In genomic region chr20:15564981-15565380, GRCh38 we compare ENCODE assay signal across 16 cellular contexts.
DNase-seq lines count a peak whose midpoint lies in the region; ATAC-seq and FAIRE-seq lines count a peak whose summit lies in the region.
"Had no signal": no experiment of that assay in that cellular context is flagged by ENCODE, and none has a peak within 500 bp of the region (broad histone marks: within the 10 kb centered on the region; RNA-seq: fewer than 3 reads in every experiment).

No MANE protein-coding gene starts in this region.

- H3K4me1 ChIP-seq in mesenchymal stem cell (ENCODE audit: control insufficient read depth, insufficient read depth, low read depth, low read length), result no peaks in the 10 kb centered on the region

- H2AK5ac ChIP-seq in mesenchymal stem cell (ENCODE audit: low read length, severe bottlenecking), result no peak overlapping the region

- H2BK5ac ChIP-seq in mesenchymal stem cell (ENCODE audit: low read depth, low read length, poor library complexity, severe bottlenecking), result no peak overlapping the region

- H2BK15ac ChIP-seq in mesenchymal stem cell (ENCODE audit: low read depth, poor library complexity, severe bottlenecking), result no peak overlapping the region

- no peak overlapping the region for H3K4me3 ChIP-seq in mesenchymal stem cell (ENCODE audit: insufficient read depth in 1 of 2, low read depth in 1 of 2, low read length in 2 of 2)
- H3K4me3 ChIP-seq: smooth muscle cell had no signal

- H3K36me3 Mint-ChIP-seq in activated naive CD4-positive, alpha-beta T cell treated with anti-CD3 and anti-CD28 coated beads, Interleukin-2, amount 10 ng/mL, durations not matched to agents 7 days and 5 days, result no peaks in the 10 kb centered on the region
- H3K36me3 Mint-ChIP-seq: IgD-negative memory B cell; naive thymus-derived CD8-positive, alpha-beta T cell had no signal

- no peak overlapping the region for H3K4ac ChIP-seq in mesenchymal stem cell (ENCODE audit: low read depth in 1 of 2, low read length in 2 of 2)

- no peak overlapping the region for H3K14ac ChIP-seq in mesenchymal stem cell (ENCODE audit: low read length in 2 of 2)

- H3K23ac ChIP-seq in mesenchymal stem cell (ENCODE audit: low read length in 2 of 2), result no peak overlapping the region

- H4K91ac ChIP-seq in mesenchymal stem cell (ENCODE audit: low read length), result no peak overlapping the region

- H3K9me3 Mint-ChIP-seq in activated naive CD4-positive, alpha-beta T cell treated with anti-CD3 and anti-CD28 coated beads, Interleukin-2, amount 10 ng/mL, durations not matched to agents 7 days and 5 days, result peaks cover 8% of the 10 kb centered on the region
- H3K9me3 Mint-ChIP-seq: IgD-negative memory B cell had no signal

- H3K4me1 Mint-ChIP-seq in activated naive CD4-positive, alpha-beta T cell treated with anti-CD3 and anti-CD28 coated beads, Interleukin-2, amount 10 ng/mL, durations not matched to agents 7 days and 5 days, result no peaks in the 10 kb centered on the region
- H3K4me1 Mint-ChIP-seq: naive thymus-derived CD8-positive, alpha-beta T cell had no signal

- H3K79me1 ChIP-seq in mesenchymal stem cell (replicated peaks; ENCODE audit: low read length, poor library complexity, severe bottlenecking), result no peaks in the 10 kb centered on the region

- no peak overlapping the region for H3K18ac ChIP-seq in mesenchymal stem cell (ENCODE audit: low read depth in 1 of 2, low read length in 2 of 2)

- no peak for FAIRE-seq in HTR-8/SVneo (lab: Jason Lieb, UNC)

- H3K27me3 Mint-ChIP-seq in activated naive CD4-positive, alpha-beta T cell treated with anti-CD3 and anti-CD28 coated beads, Interleukin-2, amount 10 ng/mL, durations not matched to agents 7 days and 5 days, result no peaks in the 10 kb centered on the region
- H3K27me3 Mint-ChIP-seq: naive thymus-derived CD8-positive, alpha-beta T cell had no signal

- H3K4me2 ChIP-seq in mesenchymal stem cell (ENCODE audit: low read length, poor library complexity, severe bottlenecking), result no peak overlapping the region
- H3K4me2 ChIP-seq: smooth muscle cell had no signal

- ATAC-seq in GM18499 (IDR thresholded peaks at IDR 0.05; ENCODE audit: insufficient read depth, unreplicated experiment) (peak; percentile 77), GM21381 (IDR thresholded peaks at IDR 0.05; ENCODE audit: unreplicated experiment) (peak; percentile 62), HG02981 (IDR thresholded peaks at IDR 0.05; ENCODE audit: unreplicated experiment) (peak; percentile 79)
- ATAC-seq: naive thymus-derived CD8-positive, alpha-beta T cell had no signal

- H2AFZ ChIP-seq in mesenchymal stem cell (ENCODE audit: low read depth, low read length), result no peak overlapping the region

- CTCF ChIA-PET in activated naive CD4-positive, alpha-beta T cell treated with anti-CD3 and anti-CD28 coated beads, Interleukin-2, amount 10 ng/mL, durations not matched to agents 7 days and 5 days (lab: Charles Lee), result no interaction called here

- no peaks in the 10 kb centered on the region for H3K27me3 ChIP-seq in mesenchymal stem cell (ENCODE audit: control insufficient read depth in 1 of 2, insufficient read depth in 1 of 2, low read length in 2 of 2)

- DNase-seq in NOMO-1 treated with DMSO at 0.1 percent for 48 hours (lab: John Stamatoyannopoulos, UW; ENCODE audit: unreplicated experiment) (peak; percentile 73), NCI-H1930 (lab: John Stamatoyannopoulos, UW) (no peak), mesenchymal stem cell (no peak), HTR-8/SVneo (ENCODE audit: insufficient read length, low spot score) (no peak)
- DNase-seq in activated naive CD4-positive, alpha-beta T cell treated with anti-CD3 and anti-CD28 coated beads, Interleukin-2, amount 10 ng/mL, durations not matched to agents 7 days and 5 days, result no peak
- DNase-seq: activated effector memory CD4-positive, alpha-beta T cell treated with Interleukin-2 at 50 U/mL for 16 hours; caudate nucleus; GOT3; naive thymus-derived CD8-positive, alpha-beta T cell; Right ventricle myocardium superior had no signal

- no peak overlapping the region for H2BK120ac ChIP-seq in mesenchymal stem cell (ENCODE audit: low read depth, low read length)

- H4K8ac ChIP-seq in mesenchymal stem cell (ENCODE audit: low read length), result no peak overlapping the region

- no peak overlapping the region for H3K27ac Mint-ChIP-seq in activated naive CD4-positive, alpha-beta T cell treated with anti-CD3 and anti-CD28 coated beads, Interleukin-2, amount 10 ng/mL, durations not matched to agents 7 days and 5 days
- H3K27ac Mint-ChIP-seq: IgD-negative memory B cell; naive thymus-derived CD8-positive, alpha-beta T cell had no signal

- H2BK12ac ChIP-seq in mesenchymal stem cell (ENCODE audit: low read length in 2 of 2), result no peak overlapping the region

- no peak overlapping the region for H3K9ac ChIP-seq in mesenchymal stem cell (ENCODE audit: low read length)

- H3K4me3 Mint-ChIP-seq in activated naive CD4-positive, alpha-beta T cell treated with anti-CD3 and anti-CD28 coated beads, Interleukin-2, amount 10 ng/mL, durations not matched to agents 7 days and 5 days, result no peak overlapping the region
- H3K4me3 Mint-ChIP-seq: naive thymus-derived CD8-positive, alpha-beta T cell had no signal

- H3K27ac ChIP-seq in mesenchymal stem cell (ENCODE audit: low read length, poor library complexity, severe bottlenecking), result no peak overlapping the region

- H3K36me3 ChIP-seq in mesenchymal stem cell (ENCODE audit: control insufficient read depth in 1 of 2, insufficient read depth in 2 of 2, low read depth in 1 of 2, low read length in 2 of 2), result no peaks in the 10 kb centered on the region
- H3K36me3 ChIP-seq: WERI-Rb-1 had no signal

- 92% methylated on average over 2 of the region's 3 CpGs for WGBS in mesenchymal stem cell

- H3K9me3 ChIP-seq in mesenchymal stem cell (ENCODE audit: control insufficient read depth, low read length), result peaks cover 3% of the 10 kb centered on the region
